1 cellular context compared by ENCODE assay signal in genomic region chr7:129771928-129772479, GRCh38.
TF ChIP-seq lines count a peak whose summit lies in the region.

No MANE protein-coding gene starts in this region.

TF ChIP-seq in H1, 55 proteins besides CTCF, POLR2A, EP300 and RAD21 (continued from another document):
- TF ChIP-seq RBBP5 (IDR thresholded peaks at IDR 0.05; ENCODE audit: borderline replicate concordance, low read depth, low read length) (no peak), BCL11A (IDR thresholded peaks at IDR 0.05; ENCODE audit: low read depth in 2 of 2, low read length in 2 of 2) (no peak), ASH2L (IDR thresholded peaks at IDR 0.05; ENCODE audit: low read length) (no peak), PHF8 (conservative IDR thresholded peaks at IDR 0.05; ENCODE audit: low read depth, low read length) (no peak), JUND (IDR thresholded peaks at IDR 0.05; ENCODE audit: low read length) (no peak), EGR1 (IDR thresholded peaks at IDR 0.05; ENCODE audit: borderline replicate concordance, low read depth, low read length) (no peak), SIN3A (conservative IDR thresholded peaks at IDR 0.05 in 1 of 2, IDR thresholded peaks at IDR 0.05 in 1 of 2; ENCODE audit: low read depth in 1 of 2, low read length in 2 of 2) (no peak), SIRT6 (IDR thresholded peaks at IDR 0.05; ENCODE audit: low read length) (no peak), SRF (IDR thresholded peaks at IDR 0.05; ENCODE audit: low read depth, low read length) (no peak), HDAC2 (IDR thresholded peaks at IDR 0.05; ENCODE audit: borderline replicate concordance in 1 of 2, low read depth in 2 of 2, low read length in 2 of 2) (no peak), KDM4A (IDR thresholded peaks at IDR 0.05; ENCODE audit: low read depth, low read length, severe bottlenecking) (no peak), ATF2 (IDR thresholded peaks at IDR 0.05; ENCODE audit: low read length) (no peak), JUN (IDR thresholded peaks at IDR 0.05; ENCODE audit: low read depth, low read length) (no peak), NRF1 (IDR thresholded peaks at IDR 0.05; ENCODE audit: low read depth, low read length) (no peak), GABPA (IDR thresholded peaks at IDR 0.05; ENCODE audit: borderline replicate concordance, insufficient read depth, low read length) (no peak), CHD7 (IDR thresholded peaks at IDR 0.05; ENCODE audit: insufficient replicate concordance, low read length) (no peak)
TF ChIP-seq in H1: peak in this region for 0.
